ENCODE assay signal across 15 cellular contexts in the genomic region with DNA sequence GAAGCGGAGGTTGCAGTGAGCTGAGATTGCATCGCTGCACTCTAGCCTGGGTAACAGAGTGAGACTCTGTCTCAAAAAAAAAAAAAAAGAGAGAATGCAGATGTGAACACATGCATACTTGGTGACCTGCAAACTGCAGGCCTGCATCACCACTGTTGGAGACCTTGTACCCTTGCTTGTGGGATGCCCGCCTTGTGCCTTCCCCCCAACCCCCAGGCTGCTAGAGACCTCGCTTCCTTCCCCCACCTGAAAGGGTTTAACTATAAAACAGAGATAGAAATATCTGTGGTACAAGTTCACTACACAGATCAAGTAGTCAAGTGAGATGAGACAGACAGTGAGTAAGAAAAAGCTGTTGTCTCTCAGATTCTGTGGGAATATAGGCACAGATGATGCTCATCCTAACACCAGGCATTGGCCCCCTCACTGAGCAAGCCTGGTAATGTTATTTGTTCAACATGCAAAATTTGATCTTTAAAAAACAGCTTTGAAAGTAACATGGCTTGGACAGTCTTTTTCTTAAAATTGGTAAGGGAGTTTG. TPM values are rescaled to one million over a fixed set of nuclear protein-coding genes. Genes with fewer than 3 reads are reported as not detected.
A peak's percentile ranks its signal among the peaks of the same experiment; 100 is the strongest.
DNase-seq lines count a peak whose midpoint lies in the region; ATAC-seq and TF ChIP-seq lines count a peak whose summit lies in the region.
"Had no signal": no experiment of that assay in that cellular context is flagged by ENCODE, and none has a peak within 500 bp of the region (broad histone marks: within the 10 kb centered on the region; RNA-seq: fewer than 3 reads in every experiment).

No MANE protein-coding gene starts in this region.

- intact Hi-C loops in MCF 10A (cut with micrococcal nuclease) = no loop called here
- intact Hi-C loops in Calu3 (cut with micrococcal nuclease; ENCODE audit: unreplicated experiment) = no loop called here

- no peak overlapping the region for H3K4me3 Mint-ChIP-seq in activated naive CD8-positive, alpha-beta T cell treated with anti-CD3 and anti-CD28 coated beads, Interleukin-2, amount 50 U/mL, for 24 hours
- H3K4me3 Mint-ChIP-seq in osteocyte (ENCODE audit: unreplicated experiment) (no peak overlapping the region), MCF 10A (ENCODE audit: unreplicated experiment) (no peak overlapping the region), Calu3 (ENCODE audit: low read depth, unreplicated experiment) (no peak overlapping the region)
- H3K4me3 Mint-ChIP-seq: neural crest cell had no signal

- no peaks in the 10 kb centered on the region for H4K20me1 ChIP-seq in Karpas-422 (ENCODE audit: insufficient read depth, low read depth, low read length)

- no peak overlapping the region for H3K27ac Mint-ChIP-seq in activated naive CD8-positive, alpha-beta T cell treated with anti-CD3 and anti-CD28 coated beads, Interleukin-2, amount 50 U/mL, for 24 hours
- H3K27ac Mint-ChIP-seq in osteocyte (ENCODE audit: unreplicated experiment) = no peak overlapping the region
- H3K27ac Mint-ChIP-seq in MCF 10A (ENCODE audit: low read depth, unreplicated experiment) = no peak overlapping the region
- no peak overlapping the region for H3K27ac Mint-ChIP-seq in Calu3 (ENCODE audit: unreplicated experiment)

- peak overlapping the region; percentile 65 for H3K4me2 ChIP-seq in Karpas-422 (ENCODE audit: low read depth, low read length, poor library complexity, severe bottlenecking)

- H3K9me2 ChIP-seq in Karpas-422 (replicated peaks; ENCODE audit: insufficient read depth, low read length) = no peaks in the 10 kb centered on the region

- no peaks in the 10 kb centered on the region for H3K9me3 Mint-ChIP-seq in activated naive CD8-positive, alpha-beta T cell treated with anti-CD3 and anti-CD28 coated beads, Interleukin-2, amount 50 U/mL, for 24 hours
- no peaks in the 10 kb centered on the region for H3K9me3 Mint-ChIP-seq in osteocyte (ENCODE audit: unreplicated experiment)
- no peaks in the 10 kb centered on the region for H3K9me3 Mint-ChIP-seq in MCF 10A (ENCODE audit: unreplicated experiment)
- H3K9me3 Mint-ChIP-seq in Calu3 (ENCODE audit: low read depth, unreplicated experiment) = no peaks in the 10 kb centered on the region
- H3K9me3 Mint-ChIP-seq: neural crest cell had no signal

- no peaks in the 10 kb centered on the region for H3K9me3 ChIP-seq in Karpas-422 (ENCODE audit: low read length)
- H3K9me3 ChIP-seq: tibial artery had no signal

- H3K79me2 ChIP-seq in Karpas-422 (ENCODE audit: low read length) = peaks cover 98% of the 10 kb centered on the region

- TF ChIP-seq CTCF in osteocyte (IDR thresholded peaks at IDR 0.05) = no peak
- TF ChIP-seq CTCF in MCF 10A (IDR thresholded peaks at IDR 0.05; ENCODE audit: unreplicated experiment) = no peak
- TF ChIP-seq CTCF in Calu3 (IDR thresholded peaks at IDR 0.05; ENCODE audit: unreplicated experiment) = no peak

- no peak for DNase-seq in activated CD4-positive, CD25-positive, alpha-beta regulatory T cell treated with anti-CD3 and anti-CD28 coated beads, Interleukin-2, amount 50 U/mL, for 72 hours
- peak; percentile 56 for DNase-seq in Karpas-422
- DNase-seq in activated naive CD8-positive, alpha-beta T cell treated with anti-CD3 and anti-CD28 coated beads, Interleukin-2, amount 50 U/mL, for 24 hours = no peak
- peak; percentile 13 for DNase-seq in osteocyte (ENCODE audit: extremely low spot score, unreplicated experiment)
- DNase-seq in DMS153 treated with DMSO at 0.1 percent for 48 hours (lab: John Stamatoyannopoulos, UW; ENCODE audit: unreplicated experiment) = no peak
- DNase-seq in MCF 10A (ENCODE audit: unreplicated experiment) = no peak
- DNase-seq in Calu3 = no peak
- DNase-seq: 8988T, left cardiac atrium, NCI-H187 treated with DMSO at 0.1 percent for 48 hours, tibial artery had no signal

- H3K27me3 ChIP-seq in Karpas-422 (ENCODE audit: low read length) = no peaks in the 10 kb centered on the region
- H3K27me3 ChIP-seq: cardiac muscle cell, tibial artery had no signal

- no TSS peak for BruUV-seq in MCF 10A (replicated peaks; lab: Mats Ljungman, UMichigan)
- BruUV-seq in Calu3 (replicated peaks; lab: Mats Ljungman, UMichigan) = no TSS peak

- ATAC-seq in activated CD4-positive, CD25-positive, alpha-beta regulatory T cell treated with anti-CD3 and anti-CD28 coated beads, Interleukin-2, amount 50 U/mL, for 24 hours = peak; percentile 43 to 51
- peak; percentile 57 for ATAC-seq in activated naive CD8-positive, alpha-beta T cell treated with anti-CD3 and anti-CD28 coated beads, Interleukin-2, amount 50 U/mL, for 24 hours

- no peak overlapping the region for H2AFZ ChIP-seq in Karpas-422 (ENCODE audit: low read length)

- peaks cover 73% of the 10 kb centered on the region for H3K4me1 Mint-ChIP-seq in activated naive CD8-positive, alpha-beta T cell treated with anti-CD3 and anti-CD28 coated beads, Interleukin-2, amount 50 U/mL, for 24 hours
- H3K4me1 Mint-ChIP-seq in osteocyte (ENCODE audit: unreplicated experiment) = peaks cover 27% of the 10 kb centered on the region
- peaks cover 7% of the 10 kb centered on the region for H3K4me1 Mint-ChIP-seq in MCF 10A (ENCODE audit: insufficient read depth, unreplicated experiment)
- peaks cover 8% of the 10 kb centered on the region for H3K4me1 Mint-ChIP-seq in Calu3 (ENCODE audit: low read depth, unreplicated experiment)

- CTCF ChIA-PET in MCF 10A (lab: Yijun Ruan, JAX) (interaction anchor here (0.6 to 1.1 kb wide), 2 partner anchors 14 to 22 kb away, joined by 3 read pairs; no protein-coding TSS in a partner anchor), Calu3 (lab: Charles Lee) (interaction anchor here (0.7 to 1.0 kb wide), 3 partner anchors 20 to 187 kb away, joined by 3 to 4 read pairs (median 4); no protein-coding TSS in a partner anchor)

- no peaks in the 10 kb centered on the region for H3K27me3 Mint-ChIP-seq in activated naive CD8-positive, alpha-beta T cell treated with anti-CD3 and anti-CD28 coated beads, Interleukin-2, amount 50 U/mL, for 24 hours
- no peaks in the 10 kb centered on the region for H3K27me3 Mint-ChIP-seq in osteocyte (ENCODE audit: unreplicated experiment)
- H3K27me3 Mint-ChIP-seq in MCF 10A (ENCODE audit: insufficient read depth, unreplicated experiment) = no peaks in the 10 kb centered on the region
- H3K27me3 Mint-ChIP-seq in Calu3 (ENCODE audit: unreplicated experiment) = no peaks in the 10 kb centered on the region

- H3K36me3 Mint-ChIP-seq in activated naive CD8-positive, alpha-beta T cell treated with anti-CD3 and anti-CD28 coated beads, Interleukin-2, amount 50 U/mL, for 24 hours (ENCODE audit: low read depth) = peaks cover 2% of the 10 kb centered on the region
- H3K36me3 Mint-ChIP-seq in osteocyte (ENCODE audit: unreplicated experiment) = peaks cover 9% of the 10 kb centered on the region
- peaks cover 11% of the 10 kb centered on the region for H3K36me3 Mint-ChIP-seq in MCF 10A (ENCODE audit: insufficient read depth, unreplicated experiment)
- no peaks in the 10 kb centered on the region for H3K36me3 Mint-ChIP-seq in Calu3 (ENCODE audit: insufficient read depth, unreplicated experiment)

- H3K4me1 ChIP-seq in Karpas-422 (ENCODE audit: low read length) = peaks cover 79% of the 10 kb centered on the region

- H3K27ac ChIP-seq in Karpas-422 (ENCODE audit: low read length) = peak overlapping the region; percentile 90
- H3K27ac ChIP-seq: RWPE1 had no signal

- peak overlapping the region; percentile 56 for H3K9ac ChIP-seq in Karpas-422 (ENCODE audit: low read length)

- POLR2A ChIA-PET in MCF 10A (lab: Yijun Ruan, JAX) = interaction anchor here (0.8 kb wide), 1 partner anchor 9 kb away, joined by 3 read pairs; no protein-coding TSS in a partner anchor

- peak overlapping the region; percentile 28 for H3K4me3 ChIP-seq in Karpas-422 (ENCODE audit: low read length)
- H3K4me3 ChIP-seq: cardiac muscle cell, tibial artery had no signal

- H3K36me3 ChIP-seq in Karpas-422 (ENCODE audit: insufficient read depth, low read length) = 0 out of 2 replicates have a peak, but pooled peaks cover 3% of the 10 kb centered on the region
- H3K36me3 ChIP-seq: cardiac muscle cell, tibial artery had no signal

RNA-seq across cellular contexts. Expression of a gene that starts 32.3 kb away (rescaled TPM):
- total RNA-seq in Karpas-422 (2014; rRNA removed; shearing (Covaris generic); ENCODE audit: low replicate concordance) = 32.0 and 41.1 TPM in 2 replicates
- total RNA-seq in osteocyte (47.4 and 50.3 TPM in 2 replicates), MCF 10A (2022) (27.1 and 39.3 TPM in 2 replicates), Calu3 (2022) (44.6 and 46.0 TPM in 2 replicates)

Comparison
In these comparisons a context has a peak if more than half of its experiments do, and no peak if none do; other contexts are left out.
1. DNase-seq: peak in Karpas-422 (single experiment) and osteocyte (single experiment); none in activated CD4-positive, CD25-positive, alpha-beta regulatory T cell treated with anti-CD3 and anti-CD28 coated beads, Interleukin-2, amount 50 U/mL, for 72 hours (single experiment), activated naive CD8-positive, alpha-beta T cell treated with anti-CD3 and anti-CD28 coated beads, Interleukin-2, amount 50 U/mL, for 24 hours (single experiment), DMS153 treated with DMSO at 0.1 percent for 48 hours (single experiment), MCF 10A (single experiment) and Calu3 (single experiment).